ENCODE assay signal across 9 cellular contexts in the genomic region with DNA sequence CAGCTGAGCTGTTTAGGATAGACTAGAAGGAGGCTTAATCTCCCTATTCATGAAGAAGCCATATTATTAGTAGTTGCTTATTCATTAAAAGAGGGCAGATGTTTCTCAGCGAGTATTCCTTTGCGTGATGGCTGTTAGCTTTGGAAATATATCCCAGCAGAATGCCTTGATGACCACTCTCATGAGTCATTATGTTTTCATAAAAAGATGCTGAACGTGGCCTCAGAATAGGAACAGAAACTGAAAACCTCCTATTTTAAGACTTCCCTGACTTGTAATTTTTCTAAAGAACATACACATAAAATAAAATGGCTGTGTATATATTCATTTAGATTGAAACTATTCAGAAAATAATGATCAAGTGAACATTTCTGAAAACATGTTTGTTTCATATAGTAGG. TPM values are rescaled to one million over a fixed set of nuclear protein-coding genes. Genes with fewer than 3 reads are reported as not detected.
DNase-seq lines count a peak whose midpoint lies in the region; ATAC-seq, FAIRE-seq and TF ChIP-seq lines count a peak whose summit lies in the region.
"Had no signal": no experiment of that assay in that cellular context is flagged by ENCODE, and none has a peak within 500 bp of the region (broad histone marks: within the 10 kb centered on the region; RNA-seq: fewer than 3 reads in every experiment).

No MANE protein-coding gene starts in this region.

- H3K36me3 ChIP-seq in kidney (ENCODE audit: control insufficient read depth in 1 of 2, insufficient read depth in 2 of 2, low read length in 2 of 2): no peaks in the 10 kb centered on the region

- DNase-seq in M059J (ENCODE audit: low read depth) (peak; percentile 68), foreskin melanocyte (peak; percentile 33), kidney (no peak), posterior vena cava (ENCODE audit: low spot score) (no peak), NCI-H2029 (lab: John Stamatoyannopoulos, UW) (no peak)
- DNase-seq in activated naive CD4-positive, alpha-beta T cell treated with anti-CD3 and anti-CD28 coated beads, Interleukin-2, amount 50 U/mL, for 16 hours: no peak
- DNase-seq: NCI-H187 treated with DMSO at 0.1 percent for 48 hours had no signal

- no peaks in the 10 kb centered on the region for H3K4me1 ChIP-seq in kidney (ENCODE audit: control insufficient read depth in 1 of 2, insufficient read depth in 1 of 2, low read depth in 1 of 2, low read length in 2 of 2)

- FAIRE-seq in kidney (lab: Jason Lieb, UNC): no peak

- TF ChIP-seq CTCF in kidney (IDR thresholded peaks at IDR 0.05; ENCODE audit: borderline replicate concordance, extremely low read depth, insufficient read depth): no peak

- H3K4me3 ChIP-seq in kidney (ENCODE audit: low read length in 2 of 2): no peak overlapping the region

- intact Hi-C loops in kidney (cut with DNase I): no loop called here
- intact Hi-C loops in posterior vena cava (cut with DNase I): loop anchor here in 1 of 2 donors (10.0 kb wide), 1 partner anchor 66 kb away; no protein-coding TSS in a partner anchor

- H3K9ac ChIP-seq in kidney (ENCODE audit: low read length in 2 of 2): no peak overlapping the region

- no peaks in the 10 kb centered on the region for H3K9me3 ChIP-seq in kidney (ENCODE audit: control insufficient read depth in 1 of 2, low read length in 2 of 2)

- H3K27ac ChIP-seq in kidney (ENCODE audit: low read depth in 2 of 2, low read length in 2 of 2): no peak overlapping the region

- peak; percentile 85 for ATAC-seq in GM18517 (IDR thresholded peaks at IDR 0.05; ENCODE audit: unreplicated experiment)
- ATAC-seq in HG02571 (IDR thresholded peaks at IDR 0.05; ENCODE audit: unreplicated experiment): peak; percentile 67

RNA-seq across cellular contexts. Expression of gene PLA2G4A, which starts 9.6 kb away (rescaled TPM):
- total RNA-seq in M059J (2014; rRNA removed; shearing (Covaris generic)): 5.6 and 10.2 TPM in 2 replicates
- total RNA-seq in kidney: 8.4 TPM
- 3.4 TPM for polyA plus RNA-seq in kidney (ENCODE audit: insufficient read depth, low read depth, low replicate concordance)
- total RNA-seq in posterior vena cava: 10 to 100 TPM; 18.4 to 18.6 TPM

Comparison
In these comparisons a context has a peak if more than half of its experiments do, and no peak if none do; other contexts are left out.
1. DNase-seq: peak in M059J (single experiment) and foreskin melanocyte (single experiment); none in kidney (single experiment), activated naive CD4-positive, alpha-beta T cell treated with anti-CD3 and anti-CD28 coated beads, Interleukin-2, amount 50 U/mL, for 16 hours (single experiment), posterior vena cava (single experiment) and NCI-H2029 (single experiment).